In genomic region chr20:46458891-46459750, GRCh38 we compare ENCODE assay signal across 8 cellular contexts. TPM values are rescaled to one million over a fixed set of nuclear protein-coding genes. Genes with fewer than 3 reads are reported as not detected.
A peak's percentile ranks its signal among the peaks of the same experiment; 100 is the strongest.
DNase-seq lines count a peak whose midpoint lies in the region; ATAC-seq and FAIRE-seq lines count a peak whose summit lies in the region.

No MANE protein-coding gene starts in this region.

- H3K27me3 Mint-ChIP-seq in activated naive CD4-positive, alpha-beta T cell treated with anti-CD3 and anti-CD28 coated beads for 36 hours (ENCODE audit: low read depth): peaks cover 32% of the 10 kb centered on the region

- peaks cover 7% of the 10 kb centered on the region for H3K36me3 Mint-ChIP-seq in activated naive CD4-positive, alpha-beta T cell treated with anti-CD3 and anti-CD28 coated beads for 36 hours (ENCODE audit: low read depth)

- no peak for FAIRE-seq in urothelium cell line (lab: Jason Lieb, UNC)

- H3K4me1 ChIP-seq in ectodermal cell (ENCODE audit: control insufficient read depth, insufficient read depth, low read length): no peaks in the 10 kb centered on the region

- no peak for ATAC-seq in HG03520 (IDR thresholded peaks at IDR 0.05; ENCODE audit: unreplicated experiment)

- no peak overlapping the region for H3K27ac Mint-ChIP-seq in activated naive CD4-positive, alpha-beta T cell treated with anti-CD3 and anti-CD28 coated beads for 36 hours

- 13% methylated on average over 34 to 35 of the region's 35 CpGs for WGBS in ectodermal cell, 2 experiments

- H3K9me3 Mint-ChIP-seq in activated naive CD4-positive, alpha-beta T cell treated with anti-CD3 and anti-CD28 coated beads for 36 hours: peaks cover 18% of the 10 kb centered on the region

- H3K27ac ChIP-seq in ectodermal cell (ENCODE audit: insufficient read depth, low read depth, low read length, poor library complexity, severe bottlenecking): no peak overlapping the region

- no peak overlapping the region for H3K4me3 Mint-ChIP-seq in activated naive CD4-positive, alpha-beta T cell treated with anti-CD3 and anti-CD28 coated beads for 36 hours

- peaks cover 8% of the 10 kb centered on the region for H3K4me1 Mint-ChIP-seq in activated naive CD4-positive, alpha-beta T cell treated with anti-CD3 and anti-CD28 coated beads for 36 hours (ENCODE audit: low read depth)

- no peaks in the 10 kb centered on the region for H3K27me3 ChIP-seq in ectodermal cell (ENCODE audit: control insufficient read depth, insufficient read depth, low read length, poor library complexity, severe bottlenecking)

- CTCF ChIA-PET in activated naive CD4-positive, alpha-beta T cell treated with anti-CD3 and anti-CD28 coated beads for 36 hours (lab: Charles Lee): no interaction called here

- peaks cover 10% of the 10 kb centered on the region for H3K36me3 ChIP-seq in ectodermal cell (ENCODE audit: control insufficient read depth, insufficient read depth, low read length)

- intact Hi-C loops in activated naive CD4-positive, alpha-beta T cell treated with anti-CD3 and anti-CD28 coated beads for 36 hours (cut with micrococcal nuclease): no loop called here

- peak overlapping the region; percentile 47 for H3K4me3 ChIP-seq in ectodermal cell (ENCODE audit: insufficient read depth, low read depth, low read length)

- H3K9me3 ChIP-seq in ectodermal cell (ENCODE audit: control insufficient read depth, low read length): no peaks in the 10 kb centered on the region

- peak; percentile 9 for DNase-seq in activated naive CD4-positive, alpha-beta T cell treated with anti-CD3 and anti-CD28 coated beads for 36 hours
- DNase-seq in activated naive CD4-positive, alpha-beta T cell (lab: John Stamatoyannopoulos, UW): no peak
- DNase-seq in mucosa of gallbladder (ENCODE audit: low spot score) (peak; percentile 71), urothelium cell line (ENCODE audit: low spot score) (peak; percentile 32), T-helper 2 cell (no peak)
- DNase-seq in activated naive CD4-positive, alpha-beta T cell treated with anti-CD3 and anti-CD28 coated beads, Interleukin-2, amount 50 U/mL, for 16 hours: no peak

RNA-seq across cellular contexts. Expression of gene ELMO2, which starts 52.7 kb away (rescaled TPM):
- total RNA-seq in activated naive CD4-positive, alpha-beta T cell treated with anti-CD3 and anti-CD28 coated beads for 36 hours: 10 to 100 TPM; 76.8 to 81.0 TPM
- polyA plus RNA-seq in ectodermal cell (2013, experiment 1 of 4): 64.7 TPM
- polyA plus RNA-seq in ectodermal cell (2013, experiment 2 of 4): 66.4 TPM
- 46.8 TPM for polyA plus RNA-seq in ectodermal cell (2013, experiment 3 of 4)
- 51.9 TPM for polyA plus RNA-seq in ectodermal cell (2013, experiment 4 of 4)
- 33.3 TPM for total RNA-seq in mucosa of gallbladder

RNA-seq across cellular contexts. Expression of gene ZNF334, which starts 54.2 kb away (rescaled TPM):
- 1 to 10 TPM; 1.7 to 2.1 TPM for total RNA-seq in activated naive CD4-positive, alpha-beta T cell treated with anti-CD3 and anti-CD28 coated beads for 36 hours
- polyA plus RNA-seq in ectodermal cell (2013, experiment 1 of 4): 33.7 TPM
- polyA plus RNA-seq in ectodermal cell (2013, experiment 2 of 4): 30.9 TPM
- 25.7 TPM for polyA plus RNA-seq in ectodermal cell (2013, experiment 3 of 4)
- polyA plus RNA-seq in ectodermal cell (2013, experiment 4 of 4): 26.5 TPM
- total RNA-seq in mucosa of gallbladder: 7.7 TPM

Comparison
In these comparisons a context has a peak if more than half of its experiments do, and no peak if none do; other contexts are left out.
1. DNase-seq: peak in activated naive CD4-positive, alpha-beta T cell treated with anti-CD3 and anti-CD28 coated beads for 36 hours (single experiment), mucosa of gallbladder (single experiment) and urothelium cell line (single experiment); none in activated naive CD4-positive, alpha-beta T cell (0 of 4), T-helper 2 cell (0 of 5) and activated naive CD4-positive, alpha-beta T cell treated with anti-CD3 and anti-CD28 coated beads, Interleukin-2, amount 50 U/mL, for 16 hours (single experiment).